In the genomic region with DNA sequence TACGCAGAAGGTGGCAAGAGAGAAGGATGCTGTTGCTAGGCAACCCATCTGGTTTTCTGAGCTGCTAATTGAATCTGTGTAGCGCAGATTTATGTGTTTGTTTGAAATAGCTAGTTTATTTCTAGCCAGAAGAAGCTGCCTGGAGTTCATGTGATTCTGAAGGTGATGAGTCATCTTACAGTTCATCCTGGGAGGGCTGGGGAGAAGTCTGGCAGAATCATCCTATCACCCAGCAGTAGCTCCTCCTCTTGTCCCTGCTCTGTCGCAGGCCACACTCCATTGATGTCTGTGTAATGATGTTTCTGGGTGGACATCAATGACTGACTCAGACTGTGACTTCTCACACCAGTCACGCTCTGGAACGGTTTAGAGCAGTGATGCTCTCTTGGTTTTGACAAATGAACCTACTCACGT, we compare ENCODE assay signal across 8 cellular contexts. TPM values are rescaled to one million over a fixed set of nuclear protein-coding genes. Genes with fewer than 3 reads are reported as not detected.
DNase-seq lines count a peak whose midpoint lies in the region; ATAC-seq, FAIRE-seq and TF ChIP-seq lines count a peak whose summit lies in the region.
"Had no signal": no experiment of that assay in that cellular context is flagged by ENCODE, and none has a peak within 500 bp of the region (broad histone marks: within the 10 kb centered on the region; RNA-seq: fewer than 3 reads in every experiment).

No MANE protein-coding gene starts in this region.

- TF ChIP-seq POLR2A in H54 (IDR thresholded peaks at IDR 0.05; ENCODE audit: low read depth, low read length), result no peak

- no peak overlapping the region for H3K4me2 ChIP-seq in fibroblast of lung (ENCODE audit: extremely low read depth, insufficient read depth, low read length)

- H3K4me1 ChIP-seq in fibroblast of lung (ENCODE audit: control insufficient read depth, extremely low read depth, insufficient read depth, low read length), result peaks cover 9% of the 10 kb centered on the region

- no peak overlapping the region for H3K27ac ChIP-seq in fibroblast of lung (ENCODE audit: insufficient read depth, low read length)

- H4K20me1 ChIP-seq in fibroblast of lung (ENCODE audit: control insufficient read depth, extremely low read depth, insufficient read depth, low read length), result no peaks in the 10 kb centered on the region

- H3K36me3 ChIP-seq in fibroblast of lung (ENCODE audit: control insufficient read depth, insufficient read depth, low read length), result no peaks in the 10 kb centered on the region

- no peak overlapping the region for H3K4me3 ChIP-seq in fibroblast of lung (replicated peaks in 1 of 4; ENCODE audit: control extremely low read depth in 1 of 4, insufficient read depth in 1 of 4, low read depth in 3 of 4, low read length in 4 of 4)
- H3K4me3 ChIP-seq in retinal pigment epithelial cell (ENCODE audit: low read length), result no peak overlapping the region

- H3K27me3 ChIP-seq in fibroblast of lung (ENCODE audit: control insufficient read depth, insufficient read depth, low read length), result no peaks in the 10 kb centered on the region

- H3K9me3 ChIP-seq in fibroblast of lung (ENCODE audit: control insufficient read depth, insufficient read depth, low read depth, low read length), result no peaks in the 10 kb centered on the region

- H3K9ac ChIP-seq in fibroblast of lung (ENCODE audit: insufficient read depth, low read length), result no peak overlapping the region

- ATAC-seq in HG02981 (IDR thresholded peaks at IDR 0.05; ENCODE audit: unreplicated experiment) (no peak), GM21723 (IDR thresholded peaks at IDR 0.05; ENCODE audit: unreplicated experiment) (no peak)

- DNase-seq in H54 (ENCODE audit: insufficient read length, low spot score) (peak; percentile 26), NCI-H524 treated with DMSO at 0.1 percent for 48 hours (lab: John Stamatoyannopoulos, UW) (peak; percentile 82), fibroblast of lung (ENCODE audit: low read depth in 2 of 2) (peak; percentile 63 to 67), retinal pigment epithelial cell (ENCODE audit: low read depth) (peak; percentile 7), NCI-H345 treated with DMSO at 0.1 percent for 48 hours (lab: John Stamatoyannopoulos, UW; ENCODE audit: unreplicated experiment) (no peak)
- DNase-seq: SHP77 treated with DMSO at 0.1 percent for 48 hours had no signal

- H3K79me2 ChIP-seq in fibroblast of lung (ENCODE audit: control insufficient read depth, insufficient read depth, low read length), result no peaks in the 10 kb centered on the region

- TF ChIP-seq CTCF in fibroblast of lung (conservative IDR thresholded peaks at IDR 0.05 in 1 of 2, IDR thresholded peaks at IDR 0.05 in 1 of 2; ENCODE audit: low read depth in 1 of 2, low read length in 2 of 2), result no peak
- no peak for TF ChIP-seq CTCF in retinal pigment epithelial cell (conservative IDR thresholded peaks at IDR 0.05; ENCODE audit: low read depth, low read length)

- no peak overlapping the region for H2AFZ ChIP-seq in fibroblast of lung (ENCODE audit: low read length)

- FAIRE-seq in H54 (lab: Jason Lieb, UNC), result peak; percentile 20

RNA-seq across cellular contexts. Expression of a gene that starts 4.8 kb away (rescaled TPM):
- 39.5 and 51.2 TPM in 2 replicates for total RNA-seq in fibroblast of lung
- 117 and 130 TPM in 2 replicates for polyA plus RNA-seq in fibroblast of lung
- polyA plus RNA-seq in fibroblast of lung (2012), result 69.7 and 70.3 TPM in 2 replicates
- 111 and 116 TPM in 2 replicates for polyA minus RNA-seq in fibroblast of lung (ENCODE audit: low replicate concordance)

RNA-seq across cellular contexts. Expression of a gene that starts 5.6 kb away (rescaled TPM):
- total RNA-seq in fibroblast of lung, result not detected in 2 replicates
- not detected in 2 replicates for polyA plus RNA-seq in fibroblast of lung
- polyA plus RNA-seq in fibroblast of lung (2012), result not detected in 2 replicates
- not detected in 2 replicates for polyA minus RNA-seq in fibroblast of lung (ENCODE audit: low replicate concordance)

RNA-seq across cellular contexts. Expression of a gene that starts 57.8 kb away (rescaled TPM):
- total RNA-seq in fibroblast of lung, result 88.7 and 106 TPM in 2 replicates
- 111 and 130 TPM in 2 replicates for polyA plus RNA-seq in fibroblast of lung
- polyA plus RNA-seq in fibroblast of lung (2012), result 69.5 and 88.6 TPM in 2 replicates
- polyA minus RNA-seq in fibroblast of lung (ENCODE audit: low replicate concordance), result 66.5 and 76.5 TPM in 2 replicates
